Comparison of ENCODE assay signal across 27 cellular contexts in genomic region chr2:52968043-52968442, GRCh38.
"Had no signal": no experiment of that assay in that cellular context is flagged by ENCODE, and none has a peak within 500 bp of the region (broad histone marks: within the 10 kb centered on the region; RNA-seq: fewer than 3 reads in every experiment).

No MANE protein-coding gene starts in this region.

- ATAC-seq: activated CD4-positive, CD25-positive, alpha-beta regulatory T cell treated with anti-CD3 and anti-CD28 coated beads, Interleukin-2, amount 50 U/mL, for 24 hours; activated CD8-positive, alpha-beta T cell treated with anti-CD3 and anti-CD28 coated beads for 36 hours; activated naive CD4-positive, alpha-beta T cell treated with anti-CD3 and anti-CD28 coated beads, Interleukin-2, amount 50 U/mL, for 72 hours; activated naive CD8-positive, alpha-beta T cell treated with anti-CD3 and anti-CD28 coated beads, Interleukin-2, amount 50 U/mL, for 24 hours; body of pancreas had no signal

- H3K36me3 ChIP-seq: ascending aorta, Peyer's patch, SJCRH30, WERI-Rb-1 had no signal

- H3K9me3 ChIP-seq: ascending aorta, body of pancreas, Peyer's patch, SJCRH30, SK-N-SH had no signal

- H3K4me2 ChIP-seq: SK-N-SH had no signal

- H3K4me3 ChIP-seq: ascending aorta, body of pancreas, Peyer's patch, SJCRH30 had no signal

- H3K4me1 ChIP-seq: ascending aorta, body of pancreas, Peyer's patch, SJCRH30 had no signal

- H3K9ac ChIP-seq: SK-N-SH had no signal

- H3K27me3 ChIP-seq: ascending aorta, body of pancreas, Peyer's patch, SJCRH30 had no signal

- H3K27ac ChIP-seq: ascending aorta, body of pancreas, Peyer's patch, RWPE1, SJCRH30, WERI-Rb-1 had no signal

- DNase-seq: activated CD4-positive, alpha-beta T cell treated with anti-CD3 and anti-CD28 coated beads for 4 hours; activated CD8-positive, alpha-beta memory T cell treated with anti-CD3 and anti-CD28 coated beads, Interleukin-2, amount 50 U/mL, for 4 hours; activated CD8-positive, alpha-beta T cell treated with anti-CD3 and anti-CD28 coated beads for 36 hours; activated effector memory CD4-positive, alpha-beta T cell treated with Interleukin-2 at 50 U/mL for 16 hours; activated naive CD4-positive, alpha-beta T cell; activated naive CD8-positive, alpha-beta T cell treated with anti-CD3 and anti-CD28 coated beads, Interleukin-2, amount 50 U/mL, for 24 hours; amniotic stem cell; body of pancreas; central memory CD4-positive, alpha-beta T cell; NCI-H1048; NCI-H146; NCI-H187 treated with DMSO at 0.1 percent for 48 hours; NCI-H2171; NCI-H2227 treated with DMSO at 0.1 percent for 48 hours; NCI-H526; NCI-H774; Peyer's patch; Right ventricle myocardium superior; SJCRH30; SK-N-SH; T-helper 1 cell; WERI-Rb-1 had no signal

- FAIRE-seq: bronchial epithelial cell had no signal
